37 cellular contexts compared by ENCODE assay signal in the genomic region with DNA sequence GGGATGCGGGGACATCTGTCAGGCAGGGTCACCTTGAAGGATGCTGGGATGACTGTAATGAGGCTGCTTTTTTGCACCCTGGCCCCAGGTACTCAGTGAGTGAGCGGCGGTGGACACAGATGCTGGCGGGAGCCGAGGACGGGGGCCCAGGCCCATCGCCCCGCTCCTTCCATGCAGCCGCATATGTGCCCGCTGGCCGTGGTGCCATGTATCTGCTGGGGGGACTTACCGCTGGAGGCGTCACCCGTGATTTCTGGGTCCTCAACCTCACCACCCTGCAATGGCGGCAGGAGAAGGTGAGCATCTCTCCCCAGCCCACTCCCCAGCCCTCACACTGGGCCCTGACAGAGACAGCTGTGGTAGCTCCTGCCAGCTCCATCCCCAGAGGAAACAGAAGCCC. TPM values are rescaled to one million over a fixed set of nuclear protein-coding genes. Genes with fewer than 3 reads are reported as not detected.
"Had no signal": no experiment of that assay in that cellular context is flagged by ENCODE, and none has a peak within 500 bp of the region (broad histone marks: within the 10 kb centered on the region; RNA-seq: fewer than 3 reads in every experiment).

No MANE protein-coding gene starts in this region.

- H3K4me2 ChIP-seq: KMS-11 had no signal

- H3K4me3 ChIP-seq: MG63 had no signal

- H3K27ac ChIP-seq: KMS-11 had no signal

- H3K27me3 ChIP-seq: MG63 had no signal

- H3K9me3 ChIP-seq: MG63 had no signal

- DNase-seq: Karpas-422, Kasumi-1, KG1, MG63, MM.1S, MV-4-11, NCI-H1048, NCI-H1092, NCI-H1092 treated with DMSO at 0.1 percent for 48 hours, NCI-H1105, NCI-H1105 treated with DMSO at 0.1 percent for 48 hours, NCI-H1417, NCI-H1417 treated with DMSO at 0.1 percent for 48 hours, NCI-H1436, NCI-H1436 treated with DMSO at 0.1 percent for 48 hours, NCI-H146, NCI-H1694, NCI-H1694 treated with DMSO at 0.1 percent for 48 hours, NCI-H187, NCI-H187 treated with DMSO at 0.1 percent for 48 hours, NCI-H1930, NCI-H2029, NCI-H2029 treated with DMSO at 0.1 percent for 48 hours, NCI-H2081, NCI-H2081 treated with DMSO at 0.1 percent for 48 hours, NCI-H2107, NCI-H2171, NCI-H2171 treated with DMSO at 0.1 percent for 48 hours, NCI-H2227 treated with DMSO at 0.1 percent for 48 hours, NCI-H226, NCI-H345, NCI-H446, NCI-H446 treated with DMSO at 0.1 percent for 48 hours had no signal

RNA-seq across cellular contexts. Expression of a gene that starts 33.4 kb away (rescaled TPM):
- total RNA-seq: LHCN-M2 had no signal

RNA-seq across cellular contexts. Expression of a gene that starts 43.6 kb away (rescaled TPM):
- total RNA-seq: LHCN-M2, M059J, MCF 10A had no signal
